Comparison of ENCODE assay signal across 23 cellular contexts in genomic region chr20:3461911-3462677, GRCh38. TPM values are rescaled to one million over a fixed set of nuclear protein-coding genes. Genes with fewer than 3 reads are reported as not detected.
A peak's percentile ranks its signal among the peaks of the same experiment; 100 is the strongest.
DNase-seq lines count a peak whose midpoint lies in the region; ATAC-seq and TF ChIP-seq lines count a peak whose summit lies in the region.
"Had no signal": no experiment of that assay in that cellular context is flagged by ENCODE, and none has a peak within 500 bp of the region (broad histone marks: within the 10 kb centered on the region; RNA-seq: fewer than 3 reads in every experiment).

No MANE protein-coding gene starts in this region.

- WGBS in mesenchymal stem cell = 84% methylated on average over 11 of the region's 11 CpGs
- 73 to 87% (median 80%) methylated on average over 11 of the region's 11 CpGs for WGBS in stomach, 5 donors

- H3K36me3 ChIP-seq in SK-N-MC (ENCODE audit: insufficient read depth, low read length) = no peaks in the 10 kb centered on the region
- H3K36me3 ChIP-seq in mesenchymal stem cell (ENCODE audit: control insufficient read depth in 1 of 2, insufficient read depth in 2 of 2, low read depth in 1 of 2, low read length in 2 of 2) = no peaks in the 10 kb centered on the region
- no peaks in the 10 kb centered on the region for H3K36me3 ChIP-seq in stomach
- H3K36me3 ChIP-seq: thoracic aorta had no signal

- ATAC-seq in HG03135 (IDR thresholded peaks at IDR 0.05; ENCODE audit: unreplicated experiment) (no peak), HG03045 (IDR thresholded peaks at IDR 0.05; ENCODE audit: unreplicated experiment) (no peak)
- ATAC-seq: activated T-cell treated with anti-CD3 and anti-CD28 coated beads, Interleukin-2, amount 50 U/mL, for 72 hours; stimulated activated naive B cell treated with anti-CD40 and anti-IgM and Interleukin-4, amounts not matched to agents 10 μg/mL and 1 μg/mL and 100 μg/mL, for 72 hours had no signal

- TF ChIP-seq EP300 in stomach (IDR thresholded peaks at IDR 0.05) = no peak

- no peaks in the 10 kb centered on the region for H3K79me1 ChIP-seq in mesenchymal stem cell (replicated peaks; ENCODE audit: low read length, poor library complexity, severe bottlenecking)

- TF ChIP-seq POLR2A in stomach (IDR thresholded peaks at IDR 0.05) = no peak

- TF ChIP-seq CTCF in stomach (IDR thresholded peaks at IDR 0.05) = no peak

- DNase-seq in LHCN-M2 (ENCODE audit: low read depth) (peak; percentile 22), SK-N-MC (ENCODE audit: low read depth, low spot score) (no peak), mesenchymal stem cell (peak; percentile 8), stomach (peak; percentile 49), anterior cingulate cortex (lab: John Stamatoyannopoulos, UW) (no peak)
- DNase-seq: activated CD4-positive, alpha-beta T cell treated with anti-CD3 and anti-CD28 coated beads for 4 hours; activated naive CD4-positive, alpha-beta T cell treated with Interleukin-2 at 50 U/mL for 16 hours; activated T-cell treated with anti-CD3 and anti-CD28 coated beads, Interleukin-2, amount 50 U/mL, for 72 hours; CD4-positive, CD25-positive, alpha-beta regulatory T cell; GF-D8; glutamatergic neuron; mammary epithelial cell; NCI-H1048; NCI-H187 treated with DMSO at 0.1 percent for 48 hours; NCI-H526 treated with DMSO at 0.1 percent for 48 hours; SK-N-SH; stimulated activated CD4-positive, alpha-beta T cell treated with anti-CD3 and anti-CD28 coated beads, Interleukin-12 subunit alpha, Interleukin-12 subunit beta, amount 100 ng/mL, for 4 hours; stimulated activated CD4-positive, alpha-beta T cell treated with anti-CD3 and anti-CD28 coated beads, Interleukin-4, amount 100 ng/mL, for 24 hours; stimulated activated naive B cell treated with anti-CD40 and anti-IgM and Interleukin-4, amounts not matched to agents 10 μg/mL and 1 μg/mL and 100 μg/mL, for 72 hours; T-helper 2 cell had no signal

- H3K4me1 ChIP-seq in mesenchymal stem cell (ENCODE audit: control insufficient read depth, insufficient read depth, low read depth, low read length) (peaks cover 5% of the 10 kb centered on the region), stomach (peaks cover 0 to 23% (median 3%) of the 10 kb centered on the region in 4 donors)

- H3K27ac ChIP-seq in SK-N-MC (no peak overlapping the region), mesenchymal stem cell (ENCODE audit: low read length, poor library complexity, severe bottlenecking) (no peak overlapping the region), stomach (no peak overlapping the region)
- H3K27ac ChIP-seq: thoracic aorta had no signal

- no peak overlapping the region for H2BK15ac ChIP-seq in mesenchymal stem cell (ENCODE audit: low read depth, poor library complexity, severe bottlenecking)

- intact Hi-C loops in stomach (cut with DNase I; ENCODE audit: low total_unique reads) = no loop called here

- H3K4me2 ChIP-seq in mesenchymal stem cell (ENCODE audit: low read length, poor library complexity, severe bottlenecking) = no peak overlapping the region
- H3K4me2 ChIP-seq: SK-N-SH had no signal

- H3K9me3 ChIP-seq in SK-N-MC (ENCODE audit: low read depth, low read length) (no peaks in the 10 kb centered on the region), mesenchymal stem cell (ENCODE audit: control insufficient read depth, low read length) (no peaks in the 10 kb centered on the region), stomach (no peaks in the 10 kb centered on the region)
- H3K9me3 ChIP-seq: SK-N-SH, thoracic aorta had no signal

- peak overlapping the region; percentile 61; the same call in 1 of the 2 replicates for H3K4me3 ChIP-seq in SK-N-MC
- H3K4me3 ChIP-seq in mesenchymal stem cell (ENCODE audit: insufficient read depth in 1 of 2, low read depth in 1 of 2, low read length in 2 of 2) = no peak overlapping the region
- no peak overlapping the region for H3K4me3 ChIP-seq in stomach
- H3K4me3 ChIP-seq: thoracic aorta had no signal

- H2AK5ac ChIP-seq in mesenchymal stem cell (ENCODE audit: low read length, severe bottlenecking) = no peak overlapping the region

- peaks cover 23 to 42% of the 10 kb centered on the region in 2 experiments for H3K27me3 ChIP-seq in mesenchymal stem cell (ENCODE audit: control insufficient read depth in 1 of 2, insufficient read depth in 1 of 2, low read length in 2 of 2)
- no peaks in the 10 kb centered on the region for H3K27me3 ChIP-seq in stomach

- no peak overlapping the region for H2BK120ac ChIP-seq in mesenchymal stem cell (ENCODE audit: low read depth, low read length)

- no peak overlapping the region for H3K23ac ChIP-seq in mesenchymal stem cell (ENCODE audit: low read length in 2 of 2)

- H3K4ac ChIP-seq in mesenchymal stem cell (ENCODE audit: low read depth in 1 of 2, low read length in 2 of 2) = no peak overlapping the region

- H2BK12ac ChIP-seq in mesenchymal stem cell (ENCODE audit: low read length in 2 of 2) = no peak overlapping the region

- no peak overlapping the region for H4K91ac ChIP-seq in mesenchymal stem cell (ENCODE audit: low read length)

- no peak overlapping the region for H3K14ac ChIP-seq in mesenchymal stem cell (ENCODE audit: low read length in 2 of 2)

- H3K9ac ChIP-seq in SK-N-MC (ENCODE audit: insufficient read length) (no peak overlapping the region), mesenchymal stem cell (ENCODE audit: low read length) (no peak overlapping the region)
- H3K9ac ChIP-seq: SK-N-SH had no signal

- H3K18ac ChIP-seq in mesenchymal stem cell (ENCODE audit: low read depth in 1 of 2, low read length in 2 of 2) = no peak overlapping the region

- no peak overlapping the region for H2AFZ ChIP-seq in mesenchymal stem cell (ENCODE audit: low read depth, low read length)

- H4K8ac ChIP-seq in mesenchymal stem cell (ENCODE audit: low read length) = no peak overlapping the region

- no peak overlapping the region for H2BK5ac ChIP-seq in mesenchymal stem cell (ENCODE audit: low read depth, low read length, poor library complexity, severe bottlenecking)

RNA-seq across cellular contexts. Expression of gene ATRN, which starts 8.7 kb away (rescaled TPM):
- total RNA-seq in LHCN-M2 (2014; rRNA removed) = 19.9 and 23.8 TPM in 2 replicates
- polyA plus RNA-seq in LHCN-M2 (2012) = 11.6 TPM
- 21.8 TPM for polyA plus RNA-seq in mesenchymal stem cell (2013, experiment 1 of 2)
- polyA plus RNA-seq in mesenchymal stem cell (2013, experiment 2 of 2) = 21.6 TPM
- total RNA-seq in stomach = 10 to 100 TPM; 17.5 to 63.9 (median 35.5) TPM
- polyA plus RNA-seq in stomach = 1 to 10 TPM; 2.9 to 7.0 (median 3.9) TPM

RNA-seq across cellular contexts. Expression of gene DNAAF9, which starts 54.6 kb away (rescaled TPM):
- total RNA-seq in LHCN-M2 (2014; rRNA removed) (6.9 and 7.3 TPM in 2 replicates), stomach (10 to 100 TPM in 4 of 5 donors, 1 to 10 TPM in 1; 1.2 to 23.7 (median 17.9) TPM)
- polyA plus RNA-seq in LHCN-M2 (2012) = 4.9 TPM
- polyA plus RNA-seq in mesenchymal stem cell (2013, experiment 1 of 2) = 10.1 TPM
- 9.8 TPM for polyA plus RNA-seq in mesenchymal stem cell (2013, experiment 2 of 2)
- polyA plus RNA-seq in stomach = 1 to 10 TPM; 3.4 to 4.1 (median 3.6) TPM

Comparison
In these comparisons a context has a peak if more than half of its experiments do, and no peak if none do; other contexts are left out.
1. DNase-seq: peak in LHCN-M2 (single experiment), mesenchymal stem cell (single experiment) and stomach (single experiment); none in SK-N-MC (single experiment) and anterior cingulate cortex (0 of 58).